In genomic region chr1:16458801-16459200, GRCh38 we compare ENCODE assay signal across 1 cellular context.
TF ChIP-seq lines count a peak whose summit lies in the region.

No MANE protein-coding gene starts in this region.

TF ChIP-seq in H1, 55 proteins besides CTCF, POLR2A, EP300 and RAD21:
- TF ChIP-seq NANOG (IDR thresholded peaks at IDR 0.05; ENCODE audit: insufficient read depth, low read depth, low read length, poor library complexity, severe bottlenecking) = no peak
- TF ChIP-seq RXRA (IDR thresholded peaks at IDR 0.05; ENCODE audit: insufficient read depth, low read depth, low read length) = no peak
- TF ChIP-seq ATF3 (IDR thresholded peaks at IDR 0.05; ENCODE audit: insufficient read depth, low read depth, low read length) = no peak
- no peak for TF ChIP-seq USF2 (IDR thresholded peaks at IDR 0.05; ENCODE audit: low read length)
